1 cellular context compared by ENCODE assay signal in the genomic region with DNA sequence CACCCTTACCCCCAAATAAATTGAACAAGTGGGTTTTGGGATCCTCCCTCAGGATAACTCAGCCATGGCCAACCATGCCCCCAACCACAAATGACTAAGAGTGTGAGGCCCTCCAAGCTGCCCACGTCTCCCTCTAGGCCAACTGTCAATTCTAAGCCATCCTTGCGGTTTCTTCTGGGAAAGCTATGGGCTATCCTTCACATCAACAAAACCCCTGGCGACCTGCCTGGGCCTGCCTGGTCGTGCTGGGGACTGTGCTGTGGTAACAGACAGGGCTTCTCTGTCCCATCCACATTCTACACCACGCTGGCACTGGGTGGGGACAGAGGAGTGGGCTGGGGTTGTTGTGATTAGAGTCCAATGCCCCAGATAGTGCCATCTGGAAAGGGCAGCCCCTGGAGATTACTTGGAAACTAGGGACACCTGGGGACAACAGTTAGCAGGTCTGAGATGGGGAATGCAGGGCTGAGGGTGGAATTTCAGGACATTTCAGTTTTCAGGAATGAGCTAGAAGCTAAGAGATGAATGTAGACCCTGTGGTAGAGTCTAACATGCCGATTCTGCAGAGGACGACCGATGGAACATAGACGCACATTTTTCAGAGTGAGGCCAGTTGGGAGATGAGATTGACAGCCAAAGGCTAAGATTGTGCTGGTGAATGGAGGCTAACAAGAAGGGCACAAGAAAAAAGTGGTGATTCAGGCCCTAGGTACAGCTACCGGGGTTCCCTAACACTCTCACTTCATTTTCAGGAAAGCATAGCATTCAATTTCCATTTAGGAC.
TF ChIP-seq lines count a peak whose summit lies in the region.

No MANE protein-coding gene starts in this region.

TF ChIP-seq in HepG2, 621 proteins besides CTCF, POLR2A, EP300 and RAD21 (continued from another document and continues in another):
- TF ChIP-seq, protein P1, sequence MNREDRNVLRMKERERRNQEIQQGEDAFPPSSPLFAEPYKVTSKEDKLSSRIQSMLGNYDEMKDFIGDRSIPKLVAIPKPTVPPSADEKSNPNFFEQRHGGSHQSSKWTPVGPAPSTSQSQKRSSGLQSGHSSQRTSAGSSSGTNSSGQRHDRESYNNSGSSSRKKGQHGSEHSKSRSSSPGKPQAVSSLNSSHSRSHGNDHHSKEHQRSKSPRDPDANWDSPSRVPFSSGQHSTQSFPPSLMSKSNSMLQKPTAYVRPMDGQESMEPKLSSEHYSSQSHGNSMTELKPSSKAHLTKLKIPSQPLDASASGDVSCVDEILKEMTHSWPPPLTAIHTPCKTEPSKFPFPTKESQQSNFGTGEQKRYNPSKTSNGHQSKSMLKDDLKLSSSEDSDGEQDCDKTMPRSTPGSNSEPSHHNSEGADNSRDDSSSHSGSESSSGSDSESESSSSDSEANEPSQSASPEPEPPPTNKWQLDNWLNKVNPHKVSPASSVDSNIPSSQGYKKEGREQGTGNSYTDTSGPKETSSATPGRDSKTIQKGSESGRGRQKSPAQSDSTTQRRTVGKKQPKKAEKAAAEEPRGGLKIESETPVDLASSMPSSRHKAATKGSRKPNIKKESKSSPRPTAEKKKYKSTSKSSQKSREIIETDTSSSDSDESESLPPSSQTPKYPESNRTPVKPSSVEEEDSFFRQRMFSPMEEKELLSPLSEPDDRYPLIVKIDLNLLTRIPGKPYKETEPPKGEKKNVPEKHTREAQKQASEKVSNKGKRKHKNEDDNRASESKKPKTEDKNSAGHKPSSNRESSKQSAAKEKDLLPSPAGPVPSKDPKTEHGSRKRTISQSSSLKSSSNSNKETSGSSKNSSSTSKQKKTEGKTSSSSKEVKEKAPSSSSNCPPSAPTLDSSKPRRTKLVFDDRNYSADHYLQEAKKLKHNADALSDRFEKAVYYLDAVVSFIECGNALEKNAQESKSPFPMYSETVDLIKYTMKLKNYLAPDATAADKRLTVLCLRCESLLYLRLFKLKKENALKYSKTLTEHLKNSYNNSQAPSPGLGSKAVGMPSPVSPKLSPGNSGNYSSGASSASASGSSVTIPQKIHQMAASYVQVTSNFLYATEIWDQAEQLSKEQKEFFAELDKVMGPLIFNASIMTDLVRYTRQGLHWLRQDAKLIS (CRISPR knock-in tag; IDR thresholded peaks at IDR 0.05): 0 out of 2 replicates have a peak, but pooled peaks have one; percentile 3
- no peak for TF ChIP-seq ZNF468 (CRISPR knock-in tag; IDR thresholded peaks at IDR 0.05)
- no peak for TF ChIP-seq SRSF9 (IDR thresholded peaks at IDR 0.05; ENCODE audit: borderline replicate concordance, insufficient read depth, low read depth, low read length, poor library complexity, severe bottlenecking)
- no peak for TF ChIP-seq FOXJ3 (CRISPR knock-in tag; IDR thresholded peaks at IDR 0.05; ENCODE audit: borderline replicate concordance)
- no peak for TF ChIP-seq ZNF44 (CRISPR knock-in tag; IDR thresholded peaks at IDR 0.05)
- TF ChIP-seq MAFK (conservative IDR thresholded peaks at IDR 0.05 in 1 of 2, IDR thresholded peaks at IDR 0.05 in 1 of 2; ENCODE audit: low read length in 2 of 2): no peak
- TF ChIP-seq RXRB (CRISPR knock-in tag; IDR thresholded peaks at IDR 0.05; ENCODE audit: borderline replicate concordance): no peak
- TF ChIP-seq ZBTB1 (CRISPR knock-in tag; IDR thresholded peaks at IDR 0.05; ENCODE audit: borderline replicate concordance): no peak
- TF ChIP-seq RBM22 (optimal IDR thresholded peaks at IDR 0.05; ENCODE audit: low read length): peak; percentile 66
- no peak for TF ChIP-seq KDM4B (CRISPR knock-in tag; IDR thresholded peaks at IDR 0.05)
- TF ChIP-seq, protein P2, sequence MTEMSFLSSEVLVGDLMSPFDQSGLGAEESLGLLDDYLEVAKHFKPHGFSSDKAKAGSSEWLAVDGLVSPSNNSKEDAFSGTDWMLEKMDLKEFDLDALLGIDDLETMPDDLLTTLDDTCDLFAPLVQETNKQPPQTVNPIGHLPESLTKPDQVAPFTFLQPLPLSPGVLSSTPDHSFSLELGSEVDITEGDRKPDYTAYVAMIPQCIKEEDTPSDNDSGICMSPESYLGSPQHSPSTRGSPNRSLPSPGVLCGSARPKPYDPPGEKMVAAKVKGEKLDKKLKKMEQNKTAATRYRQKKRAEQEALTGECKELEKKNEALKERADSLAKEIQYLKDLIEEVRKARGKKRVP (CRISPR knock-in tag; IDR thresholded peaks at IDR 0.05): no peak
- peak; percentile 99 for TF ChIP-seq ZC3H4 (CRISPR knock-in tag; IDR thresholded peaks at IDR 0.05; ENCODE audit: borderline replicate concordance)
- TF ChIP-seq GTF2F1 (IDR thresholded peaks at IDR 0.05; ENCODE audit: low read length): no peak
- TF ChIP-seq HMG20A (CRISPR knock-in tag; IDR thresholded peaks at IDR 0.05; ENCODE audit: borderline replicate concordance): no peak
- TF ChIP-seq BCL6 (CRISPR knock-in tag; IDR thresholded peaks at IDR 0.05): no peak
- no peak for TF ChIP-seq EZH2 (conservative IDR thresholded peaks at IDR 0.05; ENCODE audit: low read depth, low read length)
- no peak for TF ChIP-seq ZNF710 (CRISPR knock-in tag; IDR thresholded peaks at IDR 0.05; ENCODE audit: borderline replicate concordance)
- no peak for TF ChIP-seq SIX4 (CRISPR knock-in tag; IDR thresholded peaks at IDR 0.05)
- TF ChIP-seq SP2 (CRISPR knock-in tag; IDR thresholded peaks at IDR 0.05): no peak
- TF ChIP-seq ZNF597 (CRISPR knock-in tag; IDR thresholded peaks at IDR 0.05): no peak
- no peak for TF ChIP-seq PAF1 (CRISPR knock-in tag; IDR thresholded peaks at IDR 0.05)
- no peak for TF ChIP-seq GABPB1 (CRISPR knock-in tag; IDR thresholded peaks at IDR 0.05)
- TF ChIP-seq CEBPB (IDR thresholded peaks at IDR 0.05; ENCODE audit: borderline replicate concordance, low read depth, low read length): no peak
- TF ChIP-seq ZSCAN25 (CRISPR knock-in tag; IDR thresholded peaks at IDR 0.05): no peak
- no peak for TF ChIP-seq ZNF20 (CRISPR knock-in tag; IDR thresholded peaks at IDR 0.05)
- TF ChIP-seq ZNF232 (CRISPR knock-in tag; IDR thresholded peaks at IDR 0.05; ENCODE audit: borderline replicate concordance): 0 out of 2 replicates have a peak, but pooled peaks have one; percentile 5
- no peak for TF ChIP-seq MEIS1 (CRISPR knock-in tag; IDR thresholded peaks at IDR 0.05; ENCODE audit: borderline replicate concordance)
- TF ChIP-seq ATM (IDR thresholded peaks at IDR 0.05; ENCODE audit: borderline replicate concordance): no peak
- no peak for TF ChIP-seq SAP130 (CRISPR knock-in tag; IDR thresholded peaks at IDR 0.05; ENCODE audit: low read depth)
- TF ChIP-seq HNRNPL (IDR thresholded peaks at IDR 0.05; ENCODE audit: low read depth, low read length): 0 out of 2 replicates have a peak, but pooled peaks have one; percentile 25
- TF ChIP-seq ZSCAN20 (CRISPR knock-in tag; IDR thresholded peaks at IDR 0.05; ENCODE audit: borderline replicate concordance): no peak
- no peak for TF ChIP-seq MYPOP (CRISPR knock-in tag; IDR thresholded peaks at IDR 0.05)
- no peak for TF ChIP-seq MLLT10 (CRISPR knock-in tag; IDR thresholded peaks at IDR 0.05)
- no peak for TF ChIP-seq ZNF766 (CRISPR knock-in tag; IDR thresholded peaks at IDR 0.05; ENCODE audit: borderline replicate concordance)
- no peak for TF ChIP-seq SMYD3 (CRISPR knock-in tag; IDR thresholded peaks at IDR 0.05)
- no peak for TF ChIP-seq TBX2 (CRISPR knock-in tag; IDR thresholded peaks at IDR 0.05; ENCODE audit: borderline replicate concordance)
- TF ChIP-seq HCFC1 (IDR thresholded peaks at IDR 0.05; ENCODE audit: low read depth, low read length): no peak
- TF ChIP-seq ZBTB7A (CRISPR knock-in tag; IDR thresholded peaks at IDR 0.05): no peak
- no peak for TF ChIP-seq SMAD3 (CRISPR knock-in tag; IDR thresholded peaks at IDR 0.05)
- TF ChIP-seq SNAPC5 (CRISPR knock-in tag; IDR thresholded peaks at IDR 0.05; ENCODE audit: borderline replicate concordance): no peak
- no peak for TF ChIP-seq NFATC3 (CRISPR knock-in tag; IDR thresholded peaks at IDR 0.05)
- no peak for TF ChIP-seq NFIC (IDR thresholded peaks at IDR 0.05; ENCODE audit: low read length)
- no peak for TF ChIP-seq TFAP4 (IDR thresholded peaks at IDR 0.05; ENCODE audit: borderline replicate concordance, low read depth)
- TF ChIP-seq SNAPC2 (CRISPR knock-in tag; IDR thresholded peaks at IDR 0.05): no peak
- TF ChIP-seq MAF1 (CRISPR knock-in tag; IDR thresholded peaks at IDR 0.05; ENCODE audit: borderline replicate concordance): no peak
- no peak for TF ChIP-seq ZNF562 (CRISPR knock-in tag; IDR thresholded peaks at IDR 0.05; ENCODE audit: borderline replicate concordance)
- no peak for TF ChIP-seq ZNF547 (CRISPR knock-in tag; IDR thresholded peaks at IDR 0.05)
- no peak for TF ChIP-seq ZNF260 (CRISPR knock-in tag; IDR thresholded peaks at IDR 0.05; ENCODE audit: borderline replicate concordance, low read depth)
- TF ChIP-seq, protein P3, sequence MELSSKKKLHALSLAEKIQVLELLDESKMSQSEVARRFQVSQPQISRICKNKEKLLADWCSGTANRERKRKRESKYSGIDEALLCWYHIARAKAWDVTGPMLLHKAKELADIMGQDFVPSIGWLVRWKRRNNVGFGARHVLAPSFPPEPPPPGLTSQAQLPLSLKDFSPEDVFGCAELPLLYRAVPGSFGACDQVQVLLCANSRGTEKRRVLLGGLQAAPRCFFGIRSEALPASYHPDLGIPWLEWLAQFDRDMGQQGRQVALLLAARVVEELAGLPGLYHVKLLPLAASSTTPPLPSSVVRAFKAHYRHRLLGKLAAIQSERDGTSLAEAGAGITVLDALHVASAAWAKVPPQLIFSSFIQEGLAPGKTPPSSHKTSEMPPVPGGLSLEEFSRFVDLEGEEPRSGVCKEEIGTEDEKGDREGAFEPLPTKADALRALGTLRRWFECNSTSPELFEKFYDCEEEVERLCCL (CRISPR knock-in tag; IDR thresholded peaks at IDR 0.05; ENCODE audit: borderline replicate concordance): no peak
- TF ChIP-seq ZNF17 (CRISPR knock-in tag; IDR thresholded peaks at IDR 0.05): no peak
- no peak for TF ChIP-seq THAP11 (CRISPR knock-in tag; IDR thresholded peaks at IDR 0.05)
- no peak for TF ChIP-seq GRHL1 (CRISPR knock-in tag; conservative IDR thresholded peaks at IDR 0.05)
- no peak for TF ChIP-seq ZNF512 (CRISPR knock-in tag; IDR thresholded peaks at IDR 0.05)
- no peak for TF ChIP-seq TOE1 (CRISPR knock-in tag; IDR thresholded peaks at IDR 0.05)
